In genomic region chr22:20577549-20577975, GRCh38 we compare ENCODE assay signal across 19 cellular contexts.
A peak's percentile ranks its signal among the peaks of the same experiment; 100 is the strongest.
DNase-seq lines count a peak whose midpoint lies in the region; ATAC-seq and TF ChIP-seq lines count a peak whose summit lies in the region.
"Had no signal": no experiment of that assay in that cellular context is flagged by ENCODE, and none has a peak within 500 bp of the region (broad histone marks: within the 10 kb centered on the region; RNA-seq: fewer than 3 reads in every experiment).

No MANE protein-coding gene starts in this region.

- H3K9ac ChIP-seq in GM23248 (no peak overlapping the region), neural progenitor cell (no peak overlapping the region)
- H3K9ac ChIP-seq: SK-N-SH had no signal

- in situ Hi-C loops in GM23248 (cut with MboI): no loop called here

- H3K79me2 ChIP-seq in GM23248 (ENCODE audit: insufficient read depth): peaks cover 98% of the 10 kb centered on the region
- no peaks in the 10 kb centered on the region for H3K79me2 ChIP-seq in neural progenitor cell (ENCODE audit: low read depth)

- DNase-seq in activated CD8-positive, alpha-beta memory T cell treated with anti-CD3 and anti-CD28 coated beads, Interleukin-2, amount 50 U/mL, for 4 hours: peak; percentile 6
- DNase-seq in activated CD8-positive, alpha-beta memory T cell treated with anti-CD3 and anti-CD28 coated beads, Interleukin-2, amount 50 U/mL, for 48 hours: no peak
- DNase-seq in GM23248: peak; percentile 49
- DNase-seq in effector memory CD8-positive, alpha-beta T cell: no peak
- DNase-seq in neural progenitor cell (ENCODE audit: low spot score): no peak
- DNase-seq in NCI-H2196 treated with DMSO at 0.1 percent for 48 hours (lab: John Stamatoyannopoulos, UW; ENCODE audit: unreplicated experiment): no peak
- no peak for DNase-seq in NCI-H1436 treated with DMSO at 0.1 percent for 48 hours (lab: John Stamatoyannopoulos, UW)
- DNase-seq: anterior cingulate cortex; DND-41; gastrocnemius medialis; H9; NCI-H774; PC-9; SK-N-SH; stimulated activated CD4-positive, alpha-beta T cell treated with anti-CD3 and anti-CD28 coated beads, Interleukin-15, amount 100 ng/mL, for 24 hours; stimulated activated naive CD8-positive, alpha-beta T cell treated with anti-CD3 and anti-CD28 coated beads, Interleukin-15, Interleukin-2, amounts not matched to agents 100 U/mL and 50 U/mL, for 24 hours had no signal

- H3K9me3 Mint-ChIP-seq in effector memory CD8-positive, alpha-beta T cell: no peaks in the 10 kb centered on the region
- H3K9me3 Mint-ChIP-seq in neural progenitor cell: no peaks in the 10 kb centered on the region
- H3K9me3 Mint-ChIP-seq: H9, nephron had no signal

- peak overlapping the region in 1 of 2 donors; percentile 48 for H3K4me3 Mint-ChIP-seq in effector memory CD8-positive, alpha-beta T cell
- no peak overlapping the region for H3K4me3 Mint-ChIP-seq in neural progenitor cell
- H3K4me3 Mint-ChIP-seq: H9, nephron had no signal

- H3K27ac ChIP-seq in GM23248 (no peak overlapping the region), neural progenitor cell (no peak overlapping the region)
- H3K27ac ChIP-seq: PC-9 had no signal

- no peaks in the 10 kb centered on the region for H3F3A ChIP-seq in GM23248 (ENCODE audit: insufficient read depth)
- no peaks in the 10 kb centered on the region for H3F3A ChIP-seq in neural progenitor cell (ENCODE audit: low read depth)

- peak; percentile 69 for ATAC-seq in effector memory CD8-positive, alpha-beta T cell (replicated peaks)
- ATAC-seq in HG03280 (IDR thresholded peaks at IDR 0.05; ENCODE audit: unreplicated experiment): no peak
- ATAC-seq: stimulated activated naive CD8-positive, alpha-beta T cell treated with anti-CD3 and anti-CD28 coated beads, Interleukin-15, Interleukin-2, amounts not matched to agents 100 U/mL and 50 U/mL, for 24 hours had no signal

- no peak for TF ChIP-seq CTCF in neural progenitor cell (IDR thresholded peaks at IDR 0.05)

- H2AFZ ChIP-seq in GM23248 (no peak overlapping the region), neural progenitor cell (replicated peaks) (no peak overlapping the region)
- H2AFZ ChIP-seq: PC-9 had no signal

- H3K4me3 ChIP-seq in GM23248 (no peak overlapping the region), neural progenitor cell (no peak overlapping the region)
- H3K4me3 ChIP-seq: gastrocnemius medialis, PC-9, vagina had no signal

- 66 to 74% methylated on average over 8 of the region's 8 CpGs for WGBS in GM23248 (ENCODE audit: low coverage in 1 of 2, low lambda C conversion rate in 2 of 2, missing lambda C conversion rate in 2 of 2), 2 experiments

- H3K9me3 ChIP-seq in GM23248 (ENCODE audit: low read depth): no peaks in the 10 kb centered on the region
- H3K9me3 ChIP-seq in neural progenitor cell (ENCODE audit: low read depth): no peaks in the 10 kb centered on the region
- H3K9me3 ChIP-seq: gastrocnemius medialis, SK-N-SH, vagina had no signal

- peaks cover 91% of the 10 kb centered on the region for H3K36me3 Mint-ChIP-seq in effector memory CD8-positive, alpha-beta T cell (ENCODE audit: insufficient read depth)
- H3K36me3 Mint-ChIP-seq in neural progenitor cell: peaks cover 12% of the 10 kb centered on the region

- H3K27me3 Mint-ChIP-seq in effector memory CD8-positive, alpha-beta T cell: no peaks in the 10 kb centered on the region
- peaks cover 6% of the 10 kb centered on the region for H3K27me3 Mint-ChIP-seq in neural progenitor cell (ENCODE audit: insufficient read depth, low read depth)

- H3K9me2 ChIP-seq in GM23248 (ENCODE audit: insufficient read depth): no peaks in the 10 kb centered on the region
- H3K9me2 ChIP-seq: SK-N-SH had no signal

- peaks cover 27 to 50% of the 10 kb centered on the region in 2 donors for H3K4me1 Mint-ChIP-seq in effector memory CD8-positive, alpha-beta T cell (ENCODE audit: low read depth in 2 of 2)
- peaks cover 5% of the 10 kb centered on the region for H3K4me1 Mint-ChIP-seq in neural progenitor cell
- H3K4me1 Mint-ChIP-seq: nephron had no signal

- peak overlapping the region; percentile 73 to 90 for H3K27ac Mint-ChIP-seq in effector memory CD8-positive, alpha-beta T cell
- H3K27ac Mint-ChIP-seq in neural progenitor cell: peak overlapping the region; percentile 29
- H3K27ac Mint-ChIP-seq: nephron had no signal

- H3K36me3 ChIP-seq in GM23248 (ENCODE audit: low read depth) (peaks cover 44% of the 10 kb centered on the region), neural progenitor cell (no peaks in the 10 kb centered on the region)

- H3K27me3 ChIP-seq in GM23248 (replicated peaks; ENCODE audit: insufficient read depth) (no peaks in the 10 kb centered on the region), neural progenitor cell (no peaks in the 10 kb centered on the region)
- H3K27me3 ChIP-seq: gastrocnemius medialis, vagina had no signal

- H3K4me1 ChIP-seq in GM23248 (ENCODE audit: insufficient read depth) (no peaks in the 10 kb centered on the region; the same call in 1 of the 2 replicates), neural progenitor cell (no peaks in the 10 kb centered on the region)

- H4K20me1 ChIP-seq in GM23248 (ENCODE audit: insufficient read depth) (no peaks in the 10 kb centered on the region), neural progenitor cell (ENCODE audit: low read depth) (no peaks in the 10 kb centered on the region)

- H3K4me2 ChIP-seq in GM23248 (ENCODE audit: unreplicated experiment) (no peak overlapping the region), neural progenitor cell (no peak overlapping the region)
- H3K4me2 ChIP-seq: PC-9, SK-N-SH had no signal

Comparison
In these comparisons a context has a peak if more than half of its experiments do, and no peak if none do; other contexts are left out.
1. DNase-seq: peak in activated CD8-positive, alpha-beta memory T cell treated with anti-CD3 and anti-CD28 coated beads, Interleukin-2, amount 50 U/mL, for 4 hours (single experiment) and GM23248 (single experiment); none in activated CD8-positive, alpha-beta memory T cell treated with anti-CD3 and anti-CD28 coated beads, Interleukin-2, amount 50 U/mL, for 48 hours (single experiment), effector memory CD8-positive, alpha-beta T cell (0 of 3), neural progenitor cell (single experiment), NCI-H2196 treated with DMSO at 0.1 percent for 48 hours (single experiment) and NCI-H1436 treated with DMSO at 0.1 percent for 48 hours (single experiment).